ENCODE assay signal across 2 cellular contexts in genomic region chr10:92849576-92850090, GRCh38.
TF ChIP-seq lines count a peak whose summit lies in the region.

No MANE protein-coding gene starts in this region.

TF ChIP-seq in IMR-90, 13 proteins besides CTCF, POLR2A, EP300 and RAD21:
- TF ChIP-seq RFX5 (IDR thresholded peaks at IDR 0.05; ENCODE audit: low read depth, low read length), result no peak
- TF ChIP-seq BHLHE40 (IDR thresholded peaks at IDR 0.05; ENCODE audit: low read depth, low read length), result no peak
- TF ChIP-seq CEBPB (IDR thresholded peaks at IDR 0.05; ENCODE audit: low read depth, low read length), result no peak
- no peak for TF ChIP-seq RCOR1 (IDR thresholded peaks at IDR 0.05; ENCODE audit: insufficient replicate concordance, low read length)
- no peak for TF ChIP-seq NFE2L2 (IDR thresholded peaks at IDR 0.05; ENCODE audit: low read depth, low read length)
- TF ChIP-seq MXI1 (IDR thresholded peaks at IDR 0.05; ENCODE audit: borderline replicate concordance, low read depth, low read length), result no peak
- TF ChIP-seq, protein P1, sequence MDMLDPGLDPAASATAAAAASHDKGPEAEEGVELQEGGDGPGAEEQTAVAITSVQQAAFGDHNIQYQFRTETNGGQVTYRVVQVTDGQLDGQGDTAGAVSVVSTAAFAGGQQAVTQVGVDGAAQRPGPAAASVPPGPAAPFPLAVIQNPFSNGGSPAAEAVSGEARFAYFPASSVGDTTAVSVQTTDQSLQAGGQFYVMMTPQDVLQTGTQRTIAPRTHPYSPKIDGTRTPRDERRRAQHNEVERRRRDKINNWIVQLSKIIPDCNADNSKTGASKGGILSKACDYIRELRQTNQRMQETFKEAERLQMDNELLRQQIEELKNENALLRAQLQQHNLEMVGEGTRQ (IDR thresholded peaks at IDR 0.05; ENCODE audit: low read depth, low read length), result no peak
- TF ChIP-seq, protein P2, sequence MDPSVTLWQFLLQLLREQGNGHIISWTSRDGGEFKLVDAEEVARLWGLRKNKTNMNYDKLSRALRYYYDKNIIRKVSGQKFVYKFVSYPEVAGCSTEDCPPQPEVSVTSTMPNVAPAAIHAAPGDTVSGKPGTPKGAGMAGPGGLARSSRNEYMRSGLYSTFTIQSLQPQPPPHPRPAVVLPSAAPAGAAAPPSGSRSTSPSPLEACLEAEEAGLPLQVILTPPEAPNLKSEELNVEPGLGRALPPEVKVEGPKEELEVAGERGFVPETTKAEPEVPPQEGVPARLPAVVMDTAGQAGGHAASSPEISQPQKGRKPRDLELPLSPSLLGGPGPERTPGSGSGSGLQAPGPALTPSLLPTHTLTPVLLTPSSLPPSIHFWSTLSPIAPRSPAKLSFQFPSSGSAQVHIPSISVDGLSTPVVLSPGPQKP (IDR thresholded peaks at IDR 0.05; ENCODE audit: borderline replicate concordance, low read depth, low read length), result no peak
- no peak for TF ChIP-seq CHD1 (IDR thresholded peaks at IDR 0.05; ENCODE audit: low read depth, low read length)
- TF ChIP-seq FOS (IDR thresholded peaks at IDR 0.05; ENCODE audit: low read depth, low read length), result no peak
- no peak for TF ChIP-seq MAZ (IDR thresholded peaks at IDR 0.05; ENCODE audit: borderline replicate concordance, low read depth, low read length)
- no peak for TF ChIP-seq SMC3 (IDR thresholded peaks at IDR 0.05; ENCODE audit: low read depth, low read length)
- TF ChIP-seq MAFK (IDR thresholded peaks at IDR 0.05; ENCODE audit: low read depth, low read length), result no peak

TF ChIP-seq in GM12878, 131 proteins besides CTCF, POLR2A, EP300 and RAD21:
- TF ChIP-seq CBFB (IDR thresholded peaks at IDR 0.05; ENCODE audit: low read depth), result no peak
- no peak for TF ChIP-seq POLR2AphosphoS5 (IDR thresholded peaks at IDR 0.05; ENCODE audit: low read length)
- no peak for TF ChIP-seq ASH2L (IDR thresholded peaks at IDR 0.05; ENCODE audit: borderline replicate concordance, low read depth)
- no peak for TF ChIP-seq BCL3 (IDR thresholded peaks at IDR 0.05; ENCODE audit: borderline replicate concordance, insufficient read depth, low read depth, low read length, poor library complexity, severe bottlenecking)
- TF ChIP-seq HDAC2 (IDR thresholded peaks at IDR 0.05), result no peak
- no peak for TF ChIP-seq MLLT1 (IDR thresholded peaks at IDR 0.05)
- no peak for TF ChIP-seq MTA3 (IDR thresholded peaks at IDR 0.05; ENCODE audit: borderline replicate concordance, low read length)
- no peak for TF ChIP-seq ZBED1 (IDR thresholded peaks at IDR 0.05; ENCODE audit: borderline replicate concordance)
- TF ChIP-seq, protein P3, sequence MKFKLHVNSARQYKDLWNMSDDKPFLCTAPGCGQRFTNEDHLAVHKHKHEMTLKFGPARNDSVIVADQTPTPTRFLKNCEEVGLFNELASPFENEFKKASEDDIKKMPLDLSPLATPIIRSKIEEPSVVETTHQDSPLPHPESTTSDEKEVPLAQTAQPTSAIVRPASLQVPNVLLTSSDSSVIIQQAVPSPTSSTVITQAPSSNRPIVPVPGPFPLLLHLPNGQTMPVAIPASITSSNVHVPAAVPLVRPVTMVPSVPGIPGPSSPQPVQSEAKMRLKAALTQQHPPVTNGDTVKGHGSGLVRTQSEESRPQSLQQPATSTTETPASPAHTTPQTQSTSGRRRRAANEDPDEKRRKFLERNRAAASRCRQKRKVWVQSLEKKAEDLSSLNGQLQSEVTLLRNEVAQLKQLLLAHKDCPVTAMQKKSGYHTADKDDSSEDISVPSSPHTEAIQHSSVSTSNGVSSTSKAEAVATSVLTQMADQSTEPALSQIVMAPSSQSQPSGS (IDR thresholded peaks at IDR 0.05; ENCODE audit: low read length), result no peak
- TF ChIP-seq STAT1 (conservative IDR thresholded peaks at IDR 0.05), result no peak
